Comparison of ENCODE assay signal across 9 cellular contexts in genomic region chr6:149961728-149962425, GRCh38. TPM values are rescaled to one million over a fixed set of nuclear protein-coding genes. Genes with fewer than 3 reads are reported as not detected.
DNase-seq lines count a peak whose midpoint lies in the region; ATAC-seq and TF ChIP-seq lines count a peak whose summit lies in the region.
"Had no signal": no experiment of that assay in that cellular context is flagged by ENCODE, and none has a peak within 500 bp of the region (broad histone marks: within the 10 kb centered on the region; RNA-seq: fewer than 3 reads in every experiment).

No MANE protein-coding gene starts in this region.

- H3K9me3 ChIP-seq in CD4-positive, alpha-beta memory T cell (ENCODE audit: control insufficient read depth in 1 of 2, low read length in 2 of 2) = no peaks in the 10 kb centered on the region

- H3K4me1 Mint-ChIP-seq in CD4-positive, alpha-beta memory T cell = peaks cover 14 to 36% (median 23%) of the 10 kb centered on the region in 4 donors
- H3K4me1 Mint-ChIP-seq in WTC11 = peaks cover 23% of the 10 kb centered on the region

- peak; percentile 29 for ATAC-seq in WTC11
- no peak for ATAC-seq in GM18909 (IDR thresholded peaks at IDR 0.05; ENCODE audit: poor library complexity, unreplicated experiment)
- ATAC-seq in HG02870 (IDR thresholded peaks at IDR 0.05; ENCODE audit: unreplicated experiment) = no peak

- no peak overlapping the region for H3K27ac ChIP-seq in CD4-positive, alpha-beta memory T cell (ENCODE audit: low read depth, low read length)

- peaks cover 44% of the 10 kb centered on the region for H3K27me3 ChIP-seq in CD4-positive, alpha-beta memory T cell (ENCODE audit: insufficient read depth, low read length)

- TF ChIP-seq CTCF in WTC11 (IDR thresholded peaks at IDR 0.05) = no peak

- no peaks in the 10 kb centered on the region for H3K36me3 ChIP-seq in CD4-positive, alpha-beta memory T cell (ENCODE audit: insufficient read depth, low read length)

- H3K27me3 Mint-ChIP-seq in CD4-positive, alpha-beta memory T cell = peaks cover 52 to 74% of the 10 kb centered on the region in 2 donors
- peaks cover 100% of the 10 kb centered on the region for H3K27me3 Mint-ChIP-seq in WTC11 (ENCODE audit: low read depth)

- CTCF ChIA-PET in CD4-positive, alpha-beta memory T cell (lab: Charles Lee; ENCODE audit: partially characterized antibody) = no interaction called here
- CTCF ChIA-PET in WTC11 (lab: Charles Lee) = interaction anchor here (0.7 to 1.1 kb wide), 5 partner anchors 14 to 392 kb away, joined by 3 to 4 read pairs (median 3); no protein-coding TSS in a partner anchor

- peak in 4 of 5 donors; percentile 32 to 57 (median 35) for DNase-seq in CD4-positive, alpha-beta memory T cell
- DNase-seq in HK-2 (ENCODE audit: unreplicated experiment) (peak; percentile 21), WTC11 (ENCODE audit: low spot score) (peak; percentile 64), iPS-NIHi11 (ENCODE audit: low spot score) (peak; percentile 49), SKM-1 (lab: John Stamatoyannopoulos, UW; ENCODE audit: unreplicated experiment) (no peak), pons (ENCODE audit: low spot score) (no peak)

- H3K36me3 Mint-ChIP-seq in CD4-positive, alpha-beta memory T cell = peaks cover 0 to 3% of the 10 kb centered on the region in 2 donors
- peaks cover 5% of the 10 kb centered on the region; the same call in 1 of the 2 replicates for H3K36me3 Mint-ChIP-seq in WTC11

- POLR2A ChIA-PET in CD4-positive, alpha-beta memory T cell (lab: Charles Lee; ENCODE audit: partially characterized antibody) = no interaction called here
- POLR2A ChIA-PET in WTC11 (lab: Charles Lee) = interaction anchor here (0.6 kb wide), 1 partner anchor 920 kb away, joined by 5 read pairs; no protein-coding TSS in a partner anchor

- peaks cover 0 to 3% (median 0%) of the 10 kb centered on the region in 8 donors for H3K9me3 Mint-ChIP-seq in CD4-positive, alpha-beta memory T cell
- no peaks in the 10 kb centered on the region for H3K9me3 Mint-ChIP-seq in WTC11
- H3K9me3 Mint-ChIP-seq: T-helper 1 cell treated with Interleukin-12 subunit alpha and Interleukin-12 subunit beta and Interleukin-4 antibody, amounts not matched to agents 30 μg/mL and 1 μg/mL, for 36 hours had no signal

- peak overlapping the region in 1 of 7 donors; percentile 49 for H3K27ac Mint-ChIP-seq in CD4-positive, alpha-beta memory T cell
- H3K27ac Mint-ChIP-seq in WTC11 = no peak overlapping the region
- H3K27ac Mint-ChIP-seq: T-helper 1 cell treated with Interleukin-12 subunit alpha and Interleukin-12 subunit beta and Interleukin-4 antibody, amounts not matched to agents 30 μg/mL and 1 μg/mL, for 36 hours had no signal

- H3K4me1 ChIP-seq in CD4-positive, alpha-beta memory T cell (ENCODE audit: insufficient read depth, low read length) = peaks cover 30% of the 10 kb centered on the region

- H3K4me3 ChIP-seq in CD4-positive, alpha-beta memory T cell (ENCODE audit: low read length in 2 of 2) = no peak overlapping the region

- intact Hi-C loops in CD4-positive, alpha-beta memory T cell (cut with micrococcal nuclease) = no loop called here

- H3K4me3 Mint-ChIP-seq in CD4-positive, alpha-beta memory T cell = peak overlapping the region in 3 of 8 donors; percentile 2 to 44 (median 7)
- no peak overlapping the region for H3K4me3 Mint-ChIP-seq in WTC11
- H3K4me3 Mint-ChIP-seq: T-helper 1 cell treated with Interleukin-12 subunit alpha and Interleukin-12 subunit beta and Interleukin-4 antibody, amounts not matched to agents 30 μg/mL and 1 μg/mL, for 36 hours had no signal

TF ChIP-seq in WTC11, 78 proteins besides CTCF, POLR2A, EP300 and RAD21:
- TF ChIP-seq NFYB (CRISPR knock-in tag; conservative IDR thresholded peaks at IDR 0.05; ENCODE audit: low read depth) (no peak), ZNF423 (CRISPR knock-in tag; IDR thresholded peaks at IDR 0.05) (no peak), ZNF138 (CRISPR knock-in tag; conservative IDR thresholded peaks at IDR 0.05) (no peak)

RNA-seq across cellular contexts. Expression of gene ULBP1, which starts 1.9 kb away (rescaled TPM):
- not detected for total RNA-seq in CD4-positive, alpha-beta memory T cell
- polyA plus RNA-seq in CD4-positive, alpha-beta memory T cell = not detected
- total RNA-seq in WTC11 (2021) = 0.64 to 0.81 TPM (median 0.64 TPM) in 3 replicates

RNA-seq across cellular contexts. Expression of gene ULBP2, which starts 20.1 kb away (rescaled TPM):
- not detected for total RNA-seq in CD4-positive, alpha-beta memory T cell
- polyA plus RNA-seq in CD4-positive, alpha-beta memory T cell = 1 to 10 TPM in 1 of 2 donors, under 1 TPM in 1; 0.28 to 1.1 TPM
- total RNA-seq in WTC11 (2021) = 0.13 to 0.23 TPM in 2 of 3 replicates, not detected in the other

RNA-seq across cellular contexts. Expression of gene RAET1G, which starts 39.0 kb away (rescaled TPM):
- not detected for total RNA-seq in CD4-positive, alpha-beta memory T cell
- not detected for polyA plus RNA-seq in CD4-positive, alpha-beta memory T cell
- not detected in 3 replicates for total RNA-seq in WTC11 (2021)

Comparison
In these comparisons a context has a peak if more than half of its experiments do, and no peak if none do; other contexts are left out.
1. DNase-seq: peak in CD4-positive, alpha-beta memory T cell (4 of 5), HK-2 (single experiment), WTC11 (single experiment) and iPS-NIHi11 (single experiment); none in SKM-1 (single experiment) and pons (single experiment).